In the genomic region with DNA sequence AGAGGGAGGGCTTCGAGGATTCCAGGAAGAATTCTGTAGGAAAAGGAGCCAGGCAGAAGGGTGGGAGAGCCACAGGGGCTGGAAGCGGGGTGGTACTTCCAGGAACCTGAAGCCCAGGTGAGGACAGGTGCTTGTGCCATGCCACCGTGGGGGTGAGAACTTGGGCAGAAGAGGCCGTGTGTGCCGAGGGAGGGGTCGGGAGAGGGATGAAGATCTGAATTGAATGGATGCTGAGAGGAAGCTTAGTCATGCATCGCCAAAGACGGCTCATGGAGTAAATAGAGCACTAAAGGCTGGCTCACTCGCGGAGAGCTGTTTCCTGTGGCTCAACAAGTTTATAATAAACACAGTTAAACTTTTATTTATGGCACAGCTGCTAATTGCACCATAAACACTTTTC, we compare ENCODE assay signal across 18 cellular contexts. TPM values are rescaled to one million over a fixed set of nuclear protein-coding genes. Genes with fewer than 3 reads are reported as not detected.
DNase-seq lines count a peak whose midpoint lies in the region; ATAC-seq, FAIRE-seq and TF ChIP-seq lines count a peak whose summit lies in the region.
"Had no signal": no experiment of that assay in that cellular context is flagged by ENCODE, and none has a peak within 500 bp of the region (broad histone marks: within the 10 kb centered on the region; RNA-seq: fewer than 3 reads in every experiment).

No MANE protein-coding gene starts in this region.

- DNase-seq in COR-L47 (lab: John Stamatoyannopoulos, UW) (peak; percentile 67), DMS79 (lab: John Stamatoyannopoulos, UW) (peak; percentile 97), NCI-H526 (lab: John Stamatoyannopoulos, UW) (peak; percentile 67 to 86), kidney (peak; percentile 26), BE2C (no peak), brain microvascular endothelial cell (no peak)
- DNase-seq: hypothalamus, left colon, NCI-H146, psoas muscle had no signal

- in situ Hi-C loops in brain microvascular endothelial cell (cut with HindIII; ENCODE audit: low pct_ligation_motif_present, low sequenced_read_pairs), result no loop called here

- no peak for ATAC-seq in HG02763 (IDR thresholded peaks at IDR 0.05; ENCODE audit: unreplicated experiment)
- ATAC-seq: HCT116, K562, left colon, psoas muscle had no signal

- no peak overlapping the region for H3K27ac ChIP-seq in kidney (ENCODE audit: low read depth in 2 of 2, low read length in 2 of 2)
- no peak overlapping the region for H3K27ac ChIP-seq in brain microvascular endothelial cell
- H3K27ac ChIP-seq: C4-2B, psoas muscle, SK-N-MC had no signal

- H3K4me3 ChIP-seq in kidney (ENCODE audit: low read length in 2 of 2), result no peak overlapping the region
- no peak overlapping the region for H3K4me3 ChIP-seq in BE2C (ENCODE audit: low read depth, low read length)
- no peak overlapping the region for H3K4me3 ChIP-seq in brain microvascular endothelial cell (ENCODE audit: low read depth, low read length)
- H3K4me3 ChIP-seq: K562, psoas muscle, SK-N-MC had no signal

- no peak overlapping the region for H3K9ac ChIP-seq in kidney (ENCODE audit: low read length in 2 of 2)

- H3K9me3 ChIP-seq in kidney (ENCODE audit: control insufficient read depth in 1 of 2, low read length in 2 of 2) (no peaks in the 10 kb centered on the region), BE2C (no peaks in the 10 kb centered on the region)
- H3K9me3 ChIP-seq: psoas muscle had no signal

- H3K4me1 ChIP-seq in kidney (ENCODE audit: control insufficient read depth in 1 of 2, insufficient read depth in 1 of 2, low read depth in 1 of 2, low read length in 2 of 2) (no peaks in the 10 kb centered on the region), BE2C (peaks cover 15% of the 10 kb centered on the region)
- H3K4me1 ChIP-seq: psoas muscle had no signal

- H3K36me3 ChIP-seq in kidney (ENCODE audit: control insufficient read depth in 1 of 2, insufficient read depth in 2 of 2, low read length in 2 of 2), result no peaks in the 10 kb centered on the region
- no peaks in the 10 kb centered on the region for H3K36me3 ChIP-seq in BE2C
- no peaks in the 10 kb centered on the region for H3K36me3 ChIP-seq in brain microvascular endothelial cell (replicated peaks)

- no peaks in the 10 kb centered on the region for H3K27me3 ChIP-seq in BE2C
- H3K27me3 ChIP-seq in brain microvascular endothelial cell (replicated peaks), result peaks cover 1% of the 10 kb centered on the region

- intact Hi-C loops in kidney (cut with DNase I), result no loop called here

- no peak for FAIRE-seq in kidney (lab: Jason Lieb, UNC)
- FAIRE-seq: K562 had no signal

- TF ChIP-seq CTCF in kidney (IDR thresholded peaks at IDR 0.05; ENCODE audit: borderline replicate concordance, extremely low read depth, insufficient read depth) (no peak), BE2C (IDR thresholded peaks at IDR 0.05; ENCODE audit: low read depth, low read length) (no peak), brain microvascular endothelial cell (IDR thresholded peaks at IDR 0.05; ENCODE audit: low read depth, low read length, missing control alignments) (no peak)

RNA-seq across cellular contexts. Expression of a gene that starts 21.7 kb away (rescaled TPM):
- total RNA-seq in kidney, result not detected
- polyA plus RNA-seq in kidney (ENCODE audit: insufficient read depth, low read depth, low replicate concordance), result not detected
- 35.0 TPM for polyA plus RNA-seq in BE2C (2012; ENCODE audit: insufficient read depth, insufficient read length, low read depth)
- total RNA-seq: activated CD8-positive, alpha-beta memory T cell treated with anti-CD3 and anti-CD28 coated beads for 36 hours; dermis microvascular lymphatic vessel endothelial cell; psoas muscle; subcutaneous adipose tissue had no signal

RNA-seq across cellular contexts. Expression of a gene that starts 35.2 kb away (rescaled TPM):
- total RNA-seq in kidney, result not detected
- polyA plus RNA-seq in kidney (ENCODE audit: insufficient read depth, low read depth, low replicate concordance), result not detected
- polyA plus RNA-seq in BE2C (2012; ENCODE audit: insufficient read depth, insufficient read length, low read depth), result 0.76 TPM
- total RNA-seq: activated CD8-positive, alpha-beta memory T cell treated with anti-CD3 and anti-CD28 coated beads for 36 hours; dermis microvascular lymphatic vessel endothelial cell; K562; left colon; psoas muscle; subcutaneous adipose tissue had no signal
- polyA plus RNA-seq: K562, psoas muscle had no signal

RNA-seq across cellular contexts. Expression of a gene that starts 58.3 kb away (rescaled TPM):
- total RNA-seq in kidney, result 0.31 TPM
- polyA plus RNA-seq in kidney (ENCODE audit: insufficient read depth, low read depth, low replicate concordance), result not detected
- polyA plus RNA-seq in BE2C (2012; ENCODE audit: insufficient read depth, insufficient read length, low read depth), result 1.0 TPM
- total RNA-seq: K562, left colon, psoas muscle, subcutaneous adipose tissue had no signal
- polyA plus RNA-seq: K562, psoas muscle had no signal

Comparison
In these comparisons a context has a peak if more than half of its experiments do, and no peak if none do; other contexts are left out.
1. DNase-seq: peak in COR-L47 (single experiment), DMS79 (single experiment), NCI-H526 (2 of 2) and kidney (single experiment); none in BE2C (single experiment) and brain microvascular endothelial cell (single experiment).